ENCODE assay signal across 10 cellular contexts in the genomic region with DNA sequence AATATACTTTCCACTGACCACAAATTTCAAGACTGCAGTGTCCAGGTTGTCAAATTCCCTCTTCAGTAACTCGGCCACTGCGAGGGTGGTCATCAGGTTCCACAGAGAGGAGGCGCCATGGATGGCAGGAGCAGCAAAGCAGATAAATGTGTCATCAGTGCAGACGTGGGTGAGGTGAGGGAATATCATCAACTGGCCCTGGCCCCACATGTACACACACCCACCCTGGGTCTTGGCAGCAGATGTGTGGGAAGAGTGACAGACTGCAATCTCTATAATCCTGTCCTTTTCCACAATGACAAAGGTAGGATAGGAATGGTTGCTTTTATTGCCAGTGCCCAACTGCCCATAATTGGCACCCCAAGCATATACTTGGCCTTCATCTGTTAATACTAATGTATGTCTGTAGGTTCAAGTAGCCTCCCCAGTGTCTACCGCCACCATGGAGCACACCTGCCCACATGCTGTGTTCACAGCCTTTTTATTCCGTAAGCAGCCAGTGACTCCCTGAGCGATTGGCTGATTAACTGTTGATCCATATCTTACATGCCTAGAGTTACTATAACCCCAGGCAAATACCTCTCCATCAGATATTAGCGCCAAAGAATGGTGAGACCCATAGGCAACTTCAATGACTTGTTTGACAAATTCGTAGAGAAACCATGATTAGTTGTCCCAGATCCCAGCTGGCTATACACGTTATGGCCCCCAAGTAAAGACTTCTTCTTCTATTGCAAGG. TPM values are rescaled to one million over a fixed set of nuclear protein-coding genes. Genes with fewer than 3 reads are reported as not detected.
"Had no signal": no experiment of that assay in that cellular context is flagged by ENCODE, and none has a peak within 500 bp of the region (broad histone marks: within the 10 kb centered on the region; RNA-seq: fewer than 3 reads in every experiment).

No MANE protein-coding gene starts in this region.

- H3K27ac ChIP-seq: HL-60 had no signal

- H2AFZ ChIP-seq: GM23338 had no signal

- H3K4me2 ChIP-seq: GM23338 had no signal

- H3K4me3 ChIP-seq: GM23338 had no signal

- DNase-seq: H9, HCEC 1CT, HFFc6, KBM-7 had no signal

- ATAC-seq: GM23338, HepG2 had no signal

RNA-seq across cellular contexts. Expression of a gene that starts 16.3 kb away (rescaled TPM):
- total RNA-seq: GM23338, H1, H9, HepG2, HFFc6, HT1080 had no signal
- polyA plus RNA-seq: GM23338, H1, HepG2, IgD-negative memory B cell had no signal

RNA-seq across cellular contexts. Expression of a gene that starts 26.4 kb away (rescaled TPM):
- total RNA-seq: GM23338, H1, H9, HepG2, HFFc6, HT1080 had no signal
- polyA plus RNA-seq: GM23338, H1, HepG2 had no signal
